1 cellular context compared by ENCODE assay signal in the genomic region with DNA sequence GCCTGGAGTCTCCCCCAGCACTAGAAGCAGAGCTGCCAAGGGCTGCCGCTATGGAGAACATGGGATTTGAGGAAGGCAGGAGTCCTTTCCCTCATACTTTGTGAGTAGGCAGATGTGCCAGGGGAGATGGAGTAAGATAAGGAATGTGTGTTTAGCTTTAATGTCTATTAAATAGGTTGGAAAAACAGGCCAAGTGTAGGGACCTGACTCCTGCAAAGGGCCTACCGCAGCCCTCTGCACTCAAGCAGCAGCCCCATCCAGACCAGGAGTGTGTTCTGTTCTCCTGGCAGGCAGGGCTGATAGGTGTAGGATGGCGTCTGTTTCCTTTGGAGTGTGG.
TF ChIP-seq lines count a peak whose summit lies in the region.

No MANE protein-coding gene starts in this region.

TF ChIP-seq in GM12878, 131 proteins besides CTCF, POLR2A, EP300 and RAD21:
- no peak for TF ChIP-seq HCFC1 (IDR thresholded peaks at IDR 0.05; ENCODE audit: low read length)
- no peak for TF ChIP-seq NFYA (IDR thresholded peaks at IDR 0.05; ENCODE audit: borderline replicate concordance, low read depth, low read length)
- TF ChIP-seq SP1 (IDR thresholded peaks at IDR 0.05; ENCODE audit: low read depth, low read length): no peak
TF ChIP-seq in GM12878: peak in this region for 0.
